ENCODE assay signal across 24 cellular contexts in genomic region chr5:2841208-2841607, GRCh38.
"Had no signal": no experiment of that assay in that cellular context is flagged by ENCODE, and none has a peak within 500 bp of the region (broad histone marks: within the 10 kb centered on the region; RNA-seq: fewer than 3 reads in every experiment).

No MANE protein-coding gene starts in this region.

- ATAC-seq: body of pancreas, gastrocnemius medialis, pancreas, psoas muscle had no signal

- H3K36me3 ChIP-seq: cardiac muscle cell, colonic mucosa, gastrocnemius medialis, pancreas, right atrium auricular region, suprapubic skin, tibial artery had no signal

- H3K27ac ChIP-seq: body of pancreas, cardiac muscle cell, colonic mucosa, gastrocnemius medialis, pancreas, psoas muscle, right atrium auricular region, suprapubic skin, tibial artery had no signal

- H3K27me3 ChIP-seq: body of pancreas, cardiac muscle cell, colonic mucosa, gastrocnemius medialis, right atrium auricular region, suprapubic skin, tibial artery had no signal

- DNase-seq: activated CD4-positive, alpha-beta T cell treated with anti-CD3 and anti-CD28 coated beads for 4 hours; activated CD4-positive, alpha-beta T cell treated with anti-CD3 and anti-CD28 coated beads, Interleukin-2, amount 50 U/mL, for 48 hours; activated CD8-positive, alpha-beta memory T cell treated with anti-CD3 and anti-CD28 coated beads for 24 hours; activated effector memory CD4-positive, alpha-beta T cell treated with Interleukin-2 at 50 U/mL for 16 hours; activated naive CD4-positive, alpha-beta T cell treated with Interleukin-2 at 50 U/mL for 16 hours; anterior cingulate cortex; body of pancreas; cerebellar nuclear complex; colonic mucosa; effector CD8-positive, alpha-beta T cell; gastrocnemius medialis; hippocampal formation; immature natural killer cell; kidney; naive B cell; nephron progenitor cell; pancreas; psoas muscle; stimulated activated naive CD4-positive, alpha-beta T cell; T-helper 9 cell; tibial artery had no signal

- H3K4me1 ChIP-seq: body of pancreas, colonic mucosa, gastrocnemius medialis, pancreas, psoas muscle, right atrium auricular region, suprapubic skin, tibial artery had no signal

- H3K4me3 ChIP-seq: body of pancreas, cardiac muscle cell, colonic mucosa, gastrocnemius medialis, pancreas, psoas muscle, right atrium auricular region, suprapubic skin, tibial artery had no signal

- H3K9me3 ChIP-seq: body of pancreas, colonic mucosa, gastrocnemius medialis, pancreas, psoas muscle, right atrium auricular region, suprapubic skin, tibial artery had no signal
